1 cellular context compared by ENCODE assay signal in the genomic region with DNA sequence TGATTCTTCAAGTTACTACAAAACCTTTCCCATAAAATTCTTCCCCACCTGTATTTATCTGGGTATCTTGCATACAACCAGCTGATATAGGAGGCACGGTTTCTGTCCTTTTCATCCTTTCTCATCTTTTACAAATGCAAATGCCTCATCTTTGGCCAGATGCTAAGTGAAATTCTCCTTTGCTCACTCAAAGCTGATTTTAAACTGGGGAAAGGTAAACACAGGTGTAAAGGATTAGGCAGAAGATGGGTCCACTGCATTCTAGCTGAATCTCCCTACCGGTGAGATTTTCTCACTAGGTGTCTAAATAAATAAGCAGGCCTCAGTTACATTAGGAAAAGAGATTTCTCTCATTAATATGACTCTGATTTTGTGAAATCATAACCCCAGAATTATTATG.
TF ChIP-seq lines count a peak whose summit lies in the region.

No MANE protein-coding gene starts in this region.

TF ChIP-seq in GM12878, 131 proteins besides CTCF, POLR2A, EP300 and RAD21:
- TF ChIP-seq ZSCAN29 (IDR thresholded peaks at IDR 0.05) (no peak), NRF1 (conservative IDR thresholded peaks at IDR 0.05; ENCODE audit: low read depth, low read length) (no peak), IKZF2 (IDR thresholded peaks at IDR 0.05) (no peak), MXI1 (IDR thresholded peaks at IDR 0.05; ENCODE audit: low read depth, low read length) (no peak), DPF2 (IDR thresholded peaks at IDR 0.05) (no peak), FOXM1 (IDR thresholded peaks at IDR 0.05; ENCODE audit: low read depth, low read length) (no peak), NFXL1 (IDR thresholded peaks at IDR 0.05; ENCODE audit: borderline replicate concordance) (no peak), ESRRA (IDR thresholded peaks at IDR 0.05; ENCODE audit: low read length) (no peak)
- TF ChIP-seq, protein P1, sequence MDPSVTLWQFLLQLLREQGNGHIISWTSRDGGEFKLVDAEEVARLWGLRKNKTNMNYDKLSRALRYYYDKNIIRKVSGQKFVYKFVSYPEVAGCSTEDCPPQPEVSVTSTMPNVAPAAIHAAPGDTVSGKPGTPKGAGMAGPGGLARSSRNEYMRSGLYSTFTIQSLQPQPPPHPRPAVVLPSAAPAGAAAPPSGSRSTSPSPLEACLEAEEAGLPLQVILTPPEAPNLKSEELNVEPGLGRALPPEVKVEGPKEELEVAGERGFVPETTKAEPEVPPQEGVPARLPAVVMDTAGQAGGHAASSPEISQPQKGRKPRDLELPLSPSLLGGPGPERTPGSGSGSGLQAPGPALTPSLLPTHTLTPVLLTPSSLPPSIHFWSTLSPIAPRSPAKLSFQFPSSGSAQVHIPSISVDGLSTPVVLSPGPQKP (IDR thresholded peaks at IDR 0.05; ENCODE audit: low read depth, low read length) = no peak
- TF ChIP-seq, protein P2, sequence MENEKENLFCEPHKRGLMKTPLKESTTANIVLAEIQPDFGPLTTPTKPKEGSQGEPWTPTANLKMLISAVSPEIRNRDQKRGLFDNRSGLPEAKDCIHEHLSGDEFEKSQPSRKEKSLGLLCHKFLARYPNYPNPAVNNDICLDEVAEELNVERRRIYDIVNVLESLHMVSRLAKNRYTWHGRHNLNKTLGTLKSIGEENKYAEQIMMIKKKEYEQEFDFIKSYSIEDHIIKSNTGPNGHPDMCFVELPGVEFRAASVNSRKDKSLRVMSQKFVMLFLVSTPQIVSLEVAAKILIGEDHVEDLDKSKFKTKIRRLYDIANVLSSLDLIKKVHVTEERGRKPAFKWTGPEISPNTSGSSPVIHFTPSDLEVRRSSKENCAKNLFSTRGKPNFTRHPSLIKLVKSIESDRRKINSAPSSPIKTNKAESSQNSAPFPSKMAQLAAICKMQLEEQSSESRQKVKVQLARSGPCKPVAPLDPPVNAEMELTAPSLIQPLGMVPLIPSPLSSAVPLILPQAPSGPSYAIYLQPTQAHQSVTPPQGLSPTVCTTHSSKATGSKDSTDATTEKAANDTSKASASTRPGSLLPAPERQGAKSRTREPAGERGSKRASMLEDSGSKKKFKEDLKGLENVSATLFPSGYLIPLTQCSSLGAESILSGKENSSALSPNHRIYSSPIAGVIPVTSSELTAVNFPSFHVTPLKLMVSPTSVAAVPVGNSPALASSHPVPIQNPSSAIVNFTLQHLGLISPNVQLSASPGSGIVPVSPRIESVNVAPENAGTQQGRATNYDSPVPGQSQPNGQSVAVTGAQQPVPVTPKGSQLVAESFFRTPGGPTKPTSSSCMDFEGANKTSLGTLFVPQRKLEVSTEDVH (IDR thresholded peaks at IDR 0.05; ENCODE audit: low read depth, partially characterized antibody) = no peak
- TF ChIP-seq, protein P3, sequence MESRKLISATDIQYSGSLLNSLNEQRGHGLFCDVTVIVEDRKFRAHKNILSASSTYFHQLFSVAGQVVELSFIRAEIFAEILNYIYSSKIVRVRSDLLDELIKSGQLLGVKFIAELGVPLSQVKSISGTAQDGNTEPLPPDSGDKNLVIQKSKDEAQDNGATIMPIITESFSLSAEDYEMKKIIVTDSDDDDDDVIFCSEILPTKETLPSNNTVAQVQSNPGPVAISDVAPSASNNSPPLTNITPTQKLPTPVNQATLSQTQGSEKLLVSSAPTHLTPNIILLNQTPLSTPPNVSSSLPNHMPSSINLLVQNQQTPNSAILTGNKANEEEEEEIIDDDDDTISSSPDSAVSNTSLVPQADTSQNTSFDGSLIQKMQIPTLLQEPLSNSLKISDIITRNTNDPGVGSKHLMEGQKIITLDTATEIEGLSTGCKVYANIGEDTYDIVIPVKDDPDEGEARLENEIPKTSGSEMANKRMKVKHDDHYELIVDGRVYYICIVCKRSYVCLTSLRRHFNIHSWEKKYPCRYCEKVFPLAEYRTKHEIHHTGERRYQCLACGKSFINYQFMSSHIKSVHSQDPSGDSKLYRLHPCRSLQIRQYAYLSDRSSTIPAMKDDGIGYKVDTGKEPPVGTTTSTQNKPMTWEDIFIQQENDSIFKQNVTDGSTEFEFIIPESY (IDR thresholded peaks at IDR 0.05) = no peak
- TF ChIP-seq, protein P4, sequence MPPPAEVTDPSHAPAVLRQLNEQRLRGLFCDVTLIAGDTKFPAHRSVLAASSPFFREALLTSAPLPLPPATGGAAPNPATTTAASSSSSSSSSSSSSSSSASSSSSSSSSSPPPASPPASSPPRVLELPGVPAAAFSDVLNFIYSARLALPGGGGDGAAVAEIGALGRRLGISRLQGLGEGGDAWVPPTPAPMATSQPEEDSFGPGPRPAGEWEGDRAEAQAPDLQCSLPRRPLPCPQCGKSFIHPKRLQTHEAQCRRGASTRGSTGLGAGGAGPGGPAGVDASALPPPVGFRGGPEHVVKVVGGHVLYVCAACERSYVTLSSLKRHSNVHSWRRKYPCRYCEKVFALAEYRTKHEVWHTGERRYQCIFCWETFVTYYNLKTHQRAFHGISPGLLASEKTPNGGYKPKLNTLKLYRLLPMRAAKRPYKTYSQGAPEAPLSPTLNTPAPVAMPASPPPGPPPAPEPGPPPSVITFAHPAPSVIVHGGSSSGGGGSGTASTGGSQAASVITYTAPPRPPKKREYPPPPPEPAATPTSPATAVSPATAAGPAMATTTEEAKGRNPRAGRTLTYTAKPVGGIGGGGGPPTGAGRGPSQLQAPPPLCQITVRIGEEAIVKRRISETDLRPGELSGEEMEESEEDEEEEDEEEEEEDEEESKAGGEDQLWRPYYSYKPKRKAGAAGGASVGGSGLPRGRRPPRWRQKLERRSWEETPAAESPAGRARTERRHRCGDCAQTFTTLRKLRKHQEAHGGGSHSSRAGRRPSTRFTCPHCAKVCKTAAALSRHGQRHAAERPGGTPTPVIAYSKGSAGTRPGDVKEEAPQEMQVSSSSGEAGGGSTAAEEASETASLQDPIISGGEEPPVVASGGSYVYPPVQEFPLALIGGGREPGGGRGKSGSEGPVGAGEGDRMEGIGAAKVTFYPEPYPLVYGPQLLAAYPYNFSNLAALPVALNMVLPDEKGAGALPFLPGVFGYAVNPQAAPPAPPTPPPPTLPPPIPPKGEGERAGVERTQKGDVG (CRISPR knock-in tag; IDR thresholded peaks at IDR 0.05) = no peak
- TF ChIP-seq, protein P5, sequence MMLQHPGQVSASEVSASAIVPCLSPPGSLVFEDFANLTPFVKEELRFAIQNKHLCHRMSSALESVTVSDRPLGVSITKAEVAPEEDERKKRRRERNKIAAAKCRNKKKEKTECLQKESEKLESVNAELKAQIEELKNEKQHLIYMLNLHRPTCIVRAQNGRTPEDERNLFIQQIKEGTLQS (IDR thresholded peaks at IDR 0.05; ENCODE audit: borderline replicate concordance, extremely low read depth, low read depth, low read length) = no peak
